6 cellular contexts compared by ENCODE assay signal in the genomic region with DNA sequence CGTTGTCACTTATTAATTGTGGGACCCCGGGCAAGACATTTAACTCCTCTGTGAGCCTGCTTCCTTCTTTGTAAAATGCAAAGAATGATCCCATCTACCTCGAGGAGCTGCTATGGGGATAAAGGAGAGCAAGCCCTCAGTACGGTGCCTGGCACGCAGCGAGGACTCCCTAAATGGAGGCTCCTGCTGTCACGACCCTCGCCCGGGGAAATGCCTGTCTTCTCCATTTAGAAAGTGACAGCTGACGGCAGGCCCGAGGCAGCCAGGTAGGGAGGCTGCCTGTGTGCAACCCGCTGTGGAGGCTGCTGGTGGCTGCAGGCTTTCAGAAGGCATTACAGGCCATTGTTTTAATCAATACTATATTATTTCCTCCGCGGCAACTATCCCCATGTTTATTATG.
"Had no signal": no experiment of that assay in that cellular context is flagged by ENCODE, and none has a peak within 500 bp of the region (broad histone marks: within the 10 kb centered on the region; RNA-seq: fewer than 3 reads in every experiment).

No MANE protein-coding gene starts in this region.

- H3K4me1 Mint-ChIP-seq: IgD-negative memory B cell had no signal

- FAIRE-seq: HepG2, HTR-8/SVneo, K562 had no signal

- H3K27me3 Mint-ChIP-seq: IgD-negative memory B cell had no signal

- H3K36me3 Mint-ChIP-seq: IgD-negative memory B cell had no signal

- DNase-seq: IMR-90 had no signal

- H3K4me3 Mint-ChIP-seq: IgD-negative memory B cell had no signal

- H3K27ac Mint-ChIP-seq: IgD-negative memory B cell had no signal

- H3K4me3 ChIP-seq: K562 had no signal

- H3K27ac ChIP-seq: HL-60 had no signal
